Comparison of ENCODE assay signal across 7 cellular contexts in the genomic region with DNA sequence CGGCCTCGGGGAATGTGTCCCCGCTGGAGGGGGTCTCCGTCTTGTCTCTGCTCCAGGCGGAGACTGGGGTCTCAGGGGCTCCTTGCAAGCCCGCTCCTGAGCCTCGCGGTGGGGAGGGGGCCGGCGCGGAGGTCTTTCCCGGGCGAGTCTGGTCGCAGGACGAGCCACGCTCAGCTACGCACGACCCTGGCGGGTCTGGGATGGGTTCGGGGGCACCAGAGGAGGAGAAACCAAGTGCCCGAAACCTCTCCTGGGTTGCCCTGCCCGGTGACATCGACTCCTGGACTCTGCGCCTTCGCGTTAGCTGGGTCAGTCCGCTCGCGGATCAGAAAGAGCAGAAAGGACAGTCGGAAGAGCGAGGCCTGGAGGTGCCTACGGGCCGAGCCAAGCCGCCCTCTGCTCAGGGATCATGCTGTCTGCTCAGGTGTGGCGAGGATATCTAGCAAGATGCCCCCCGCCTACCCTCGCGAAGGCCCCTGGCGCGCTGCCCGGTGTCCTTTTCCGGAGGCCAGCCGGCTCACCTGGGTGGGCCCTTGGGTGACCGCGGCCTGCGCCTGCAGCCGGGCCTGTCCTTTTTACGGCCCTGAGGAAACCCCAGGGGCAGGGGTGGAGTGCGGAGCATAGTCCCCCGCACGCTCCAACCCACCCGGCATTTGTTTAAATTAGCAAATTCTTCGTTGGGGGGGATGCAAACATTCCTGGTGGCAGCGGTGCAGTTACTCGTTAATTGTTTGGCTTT. TPM values are rescaled to one million over a fixed set of nuclear protein-coding genes. Genes with fewer than 3 reads are reported as not detected.
DNase-seq lines count a peak whose midpoint lies in the region; ATAC-seq and TF ChIP-seq lines count a peak whose summit lies in the region.

No MANE protein-coding gene starts in this region.

- WGBS in esophagus squamous epithelium, 2 donors: 51 to 74% methylated on average over 8 to 14 of the region's 55 CpGs

- H3K4me1 ChIP-seq in SJSA1 (replicated peaks): peaks cover 14% of the 10 kb centered on the region
- H3K4me1 ChIP-seq in esophagus squamous epithelium: peaks cover 0 to 45% (median 22%) of the 10 kb centered on the region in 3 donors
- H3K4me1 ChIP-seq in gastrocnemius medialis: peaks cover 0 to 5% of the 10 kb centered on the region in 2 donors

- H3K9me3 ChIP-seq in SJSA1 (replicated peaks) (no peaks in the 10 kb centered on the region), esophagus squamous epithelium (no peaks in the 10 kb centered on the region), gastrocnemius medialis (no peaks in the 10 kb centered on the region)

- H3K27me3 ChIP-seq in SJSA1 (replicated peaks): no peaks in the 10 kb centered on the region
- H3K27me3 ChIP-seq in esophagus squamous epithelium: peaks cover 0 to 79% (median 5%) of the 10 kb centered on the region in 4 donors
- peaks cover 35 to 38% (median 35%) of the 10 kb centered on the region in 3 donors for H3K27me3 ChIP-seq in gastrocnemius medialis

- intact Hi-C loops in esophagus squamous epithelium (cut with DNase I): no loop called here
- intact Hi-C loops in gastrocnemius medialis (cut with DNase I; ENCODE audit: low total_unique reads): no loop called here

- H3K27ac ChIP-seq in SJSA1: no peak overlapping the region
- H3K27ac ChIP-seq in esophagus squamous epithelium: no peak overlapping the region
- H3K27ac ChIP-seq in gastrocnemius medialis: no peak overlapping the region

- ATAC-seq in GM21619 (IDR thresholded peaks at IDR 0.05; ENCODE audit: unreplicated experiment): no peak
- ATAC-seq in gastrocnemius medialis: no peak

- TF ChIP-seq CTCF in GM13977 (IDR thresholded peaks at IDR 0.05; ENCODE audit: extremely low read depth, insufficient read depth, missing control alignments) (no peak), esophagus squamous epithelium (IDR thresholded peaks at IDR 0.05) (no peak), progenitor cell of endocrine pancreas (IDR thresholded peaks at IDR 0.05; ENCODE audit: unreplicated experiment) (no peak), gastrocnemius medialis (IDR thresholded peaks at IDR 0.05 in 4 of 5, conservative IDR thresholded peaks at IDR 0.05 in 1 of 5) (no peak)

- TF ChIP-seq POLR2A in esophagus squamous epithelium (IDR thresholded peaks at IDR 0.05) (no peak), gastrocnemius medialis (IDR thresholded peaks at IDR 0.05) (no peak)

- no peaks in the 10 kb centered on the region for H3K9me3 Mint-ChIP-seq in progenitor cell of endocrine pancreas (ENCODE audit: low read depth)

- DNase-seq in GM13977 (ENCODE audit: low spot score): peak; percentile 37
- DNase-seq in SJSA1 (ENCODE audit: low read depth in 1 of 2, low spot score in 2 of 2): peak in 1 of 2 experiments; percentile 37
- DNase-seq in esophagus squamous epithelium (lab: John Stamatoyannopoulos, UW): no peak
- DNase-seq in progenitor cell of endocrine pancreas (ENCODE audit: low spot score, unreplicated experiment): no peak
- no peak for DNase-seq in NCI-H1092 treated with DMSO at 0.1 percent for 48 hours (lab: John Stamatoyannopoulos, UW)
- DNase-seq in gastrocnemius medialis: no peak

- H3K27ac Mint-ChIP-seq in progenitor cell of endocrine pancreas: peak overlapping the region; percentile 69

- H3K4me3 Mint-ChIP-seq in progenitor cell of endocrine pancreas (ENCODE audit: low read depth): peak overlapping the region; percentile 67

- H3K36me3 ChIP-seq in SJSA1: no peaks in the 10 kb centered on the region
- H3K36me3 ChIP-seq in esophagus squamous epithelium: no peaks in the 10 kb centered on the region
- no peaks in the 10 kb centered on the region for H3K36me3 ChIP-seq in gastrocnemius medialis

- H3K4me3 ChIP-seq in SJSA1: peak overlapping the region; percentile 47
- H3K4me3 ChIP-seq in esophagus squamous epithelium: peak overlapping the region in 3 of 4 donors; percentile 16 to 72 (median 65)
- no peak overlapping the region for H3K4me3 ChIP-seq in gastrocnemius medialis

- in situ Hi-C loops in GM13977 (cut with MboI; ENCODE audit: low pct_unique_long_range_greater_than_20kb, low sequenced_read_pairs, unreplicated experiment): no loop called here
- in situ Hi-C loops in gastrocnemius medialis (cut with MboI; ENCODE audit: low sequenced_read_pairs in 4 of 4): no loop called here

- peaks cover 70% of the 10 kb centered on the region for H3K27me3 Mint-ChIP-seq in progenitor cell of endocrine pancreas

- no peaks in the 10 kb centered on the region for H3K36me3 Mint-ChIP-seq in progenitor cell of endocrine pancreas (ENCODE audit: insufficient read depth)

- peaks cover 9% of the 10 kb centered on the region for H3K4me1 Mint-ChIP-seq in progenitor cell of endocrine pancreas (ENCODE audit: low read depth)

RNA-seq across cellular contexts. Expression of a gene that starts 58.7 kb away (rescaled TPM):
- 0.22 and 0.32 TPM in 2 replicates for total RNA-seq in SJSA1 (2014; rRNA removed; shearing (Covaris generic))
- total RNA-seq in esophagus squamous epithelium: under 1 TPM; 0.26 to 0.83 (median 0.66) TPM
- 1.8 and 2.8 TPM in 2 replicates for total RNA-seq in progenitor cell of endocrine pancreas
- 1 to 10 TPM in 2 of 4 donors, under 1 TPM in 2; 0.12 to 4.1 (median 1.1) TPM for total RNA-seq in gastrocnemius medialis

Comparison
In these comparisons a context has a peak if more than half of its experiments do, and no peak if none do; other contexts are left out.
1. H3K4me3 ChIP-seq: peak in SJSA1 (single experiment) and esophagus squamous epithelium (3 of 4); none in gastrocnemius medialis (0 of 4).